21 cellular contexts compared by ENCODE assay signal in genomic region chr14:31109257-31109656, GRCh38.
DNase-seq lines count a peak whose midpoint lies in the region; ATAC-seq and TF ChIP-seq lines count a peak whose summit lies in the region.
"Had no signal": no experiment of that assay in that cellular context is flagged by ENCODE, and none has a peak within 500 bp of the region (broad histone marks: within the 10 kb centered on the region; RNA-seq: fewer than 3 reads in every experiment).

No MANE protein-coding gene starts in this region.

- no peak overlapping the region for H3K18ac ChIP-seq in mesendoderm (ENCODE audit: low read length)

- no peaks in the 10 kb centered on the region for H3K9me3 Mint-ChIP-seq in activated T-cell treated with anti-CD3 and anti-CD28 coated beads, Interleukin-2, amount 50 U/mL, for 24 hours
- H3K9me3 Mint-ChIP-seq in CD4-positive, CD25-positive, alpha-beta regulatory T cell = no peaks in the 10 kb centered on the region
- peaks cover under 1% of the 10 kb centered on the region; the same call in 1 of the 2 replicates for H3K9me3 Mint-ChIP-seq in WTC11
- H3K9me3 Mint-ChIP-seq: CD8-positive, alpha-beta T cell; HFFc6 had no signal

- no peaks in the 10 kb centered on the region for H3K79me1 ChIP-seq in mesendoderm (ENCODE audit: low read length)

- H4K5ac ChIP-seq in mesendoderm (ENCODE audit: low read length) = no peak overlapping the region

- CTCF ChIA-PET in WTC11 (lab: Charles Lee) = no interaction called here

- H2AK5ac ChIP-seq in mesendoderm (ENCODE audit: low read length) = no peak overlapping the region

- TF ChIP-seq CTCF in WTC11 (IDR thresholded peaks at IDR 0.05) = no peak

- no peaks in the 10 kb centered on the region for H3K79me2 ChIP-seq in mesendoderm (ENCODE audit: control insufficient read depth, insufficient read depth, low read length)

- H2BK5ac ChIP-seq in mesendoderm (ENCODE audit: low read length) = no peak overlapping the region

- POLR2A ChIA-PET in WTC11 (lab: Charles Lee) = no interaction called here

- peaks cover 98% of the 10 kb centered on the region for H3K36me3 ChIP-seq in CD4-positive, CD25-positive, alpha-beta regulatory T cell (ENCODE audit: control insufficient read depth, insufficient read depth, low read length)
- peaks cover 7% of the 10 kb centered on the region for H3K36me3 ChIP-seq in mesendoderm (ENCODE audit: control insufficient read depth, insufficient read depth, low read length)

- no peak overlapping the region for H3K9ac ChIP-seq in mesendoderm (ENCODE audit: low read length)

- H3K4me1 ChIP-seq in CD4-positive, CD25-positive, alpha-beta regulatory T cell (ENCODE audit: control insufficient read depth, insufficient read depth, low read length, poor library complexity, severe bottlenecking) = no peaks in the 10 kb centered on the region
- H3K4me1 ChIP-seq in mesendoderm (ENCODE audit: control insufficient read depth, low read depth, low read length) = no peaks in the 10 kb centered on the region
- H3K4me1 ChIP-seq: A549 had no signal

- peaks cover 92% of the 10 kb centered on the region for H3K36me3 Mint-ChIP-seq in activated T-cell treated with anti-CD3 and anti-CD28 coated beads, Interleukin-2, amount 50 U/mL, for 24 hours (ENCODE audit: low read depth)
- H3K36me3 Mint-ChIP-seq in CD4-positive, CD25-positive, alpha-beta regulatory T cell = peaks cover 49% of the 10 kb centered on the region
- peaks cover 75% of the 10 kb centered on the region for H3K36me3 Mint-ChIP-seq in WTC11

- peaks cover 12% of the 10 kb centered on the region for H3K4me1 Mint-ChIP-seq in activated T-cell treated with anti-CD3 and anti-CD28 coated beads, Interleukin-2, amount 50 U/mL, for 24 hours (ENCODE audit: low read depth)
- peaks cover 0 to 5% (median 0%) of the 10 kb centered on the region in 4 donors for H3K4me1 Mint-ChIP-seq in CD4-positive, CD25-positive, alpha-beta regulatory T cell
- H3K4me1 Mint-ChIP-seq in WTC11 = no peaks in the 10 kb centered on the region

- H3K27me3 Mint-ChIP-seq in activated T-cell treated with anti-CD3 and anti-CD28 coated beads, Interleukin-2, amount 50 U/mL, for 24 hours = no peaks in the 10 kb centered on the region
- H3K27me3 Mint-ChIP-seq in CD4-positive, CD25-positive, alpha-beta regulatory T cell = no peaks in the 10 kb centered on the region
- H3K27me3 Mint-ChIP-seq in WTC11 (ENCODE audit: low read depth) = no peaks in the 10 kb centered on the region

- H3K27me3 ChIP-seq in CD4-positive, CD25-positive, alpha-beta regulatory T cell (ENCODE audit: control insufficient read depth, insufficient read depth, low read length) = no peaks in the 10 kb centered on the region
- H3K27me3 ChIP-seq in mesendoderm (ENCODE audit: insufficient read depth, low read length, poor library complexity) = no peaks in the 10 kb centered on the region

- H3K4me3 ChIP-seq in CD4-positive, CD25-positive, alpha-beta regulatory T cell (ENCODE audit: low read depth, low read length) = no peak overlapping the region
- H3K4me3 ChIP-seq in mesendoderm (ENCODE audit: low read length) = no peak overlapping the region
- H3K4me3 ChIP-seq: A549, GM12878 had no signal

- H3K56ac ChIP-seq in mesendoderm (ENCODE audit: low read length) = no peak overlapping the region

- DNase-seq in activated T-cell treated with anti-CD3 and anti-CD28 coated beads, Interleukin-2, amount 50 U/mL, for 24 hours = no peak
- DNase-seq in activated T-cell treated with anti-CD3 and anti-CD28 coated beads for 4 hours (no peak), WTC11 (ENCODE audit: low spot score) (no peak), mesendoderm (peak; percentile 10), NCI-H526 treated with DMSO at 0.1 percent for 48 hours (lab: John Stamatoyannopoulos, UW) (no peak), UCSD-AML1 (lab: John Stamatoyannopoulos, UW; ENCODE audit: unreplicated experiment) (no peak)
- DNase-seq in CD4-positive, CD25-positive, alpha-beta regulatory T cell = no peak
- DNase-seq: AML-193; Calu3; CD8-positive, alpha-beta T cell; DND-41; EL; GOT3; H7; HFFc6 had no signal

- H3K9me3 ChIP-seq in CD4-positive, CD25-positive, alpha-beta regulatory T cell (ENCODE audit: control insufficient read depth in 2 of 2, low read length in 2 of 2) = no peaks in the 10 kb centered on the region
- H3K9me3 ChIP-seq: A549 had no signal

- H2BK120ac ChIP-seq in mesendoderm (ENCODE audit: low read depth, low read length) = no peak overlapping the region

- H3K27ac ChIP-seq in CD4-positive, CD25-positive, alpha-beta regulatory T cell (ENCODE audit: insufficient read depth, low read length, poor library complexity, severe bottlenecking) = peak overlapping the region; percentile 2
- no peak overlapping the region for H3K27ac ChIP-seq in mesendoderm (ENCODE audit: low read depth, low read length)
- H3K27ac ChIP-seq: 22Rv1, A549, C4-2B had no signal

- no peak overlapping the region for H4K8ac ChIP-seq in mesendoderm (ENCODE audit: low read depth, low read length)

- H3K4me3 Mint-ChIP-seq in activated T-cell treated with anti-CD3 and anti-CD28 coated beads, Interleukin-2, amount 50 U/mL, for 24 hours = no peak overlapping the region
- H3K4me3 Mint-ChIP-seq in CD4-positive, CD25-positive, alpha-beta regulatory T cell = no peak overlapping the region
- H3K4me3 Mint-ChIP-seq in WTC11 = no peak overlapping the region
- H3K4me3 Mint-ChIP-seq: CD8-positive, alpha-beta T cell; HFFc6 had no signal

- H3K4ac ChIP-seq in mesendoderm (ENCODE audit: low read depth, low read length) = no peak overlapping the region

- ATAC-seq in CD4-positive, CD25-positive, alpha-beta regulatory T cell (ENCODE audit: low read depth in 2 of 2) = no peak
- no peak for ATAC-seq in WTC11
- no peak for ATAC-seq in HG03571 (IDR thresholded peaks at IDR 0.05; ENCODE audit: unreplicated experiment)
- ATAC-seq: A549; CD8-positive, alpha-beta T cell; GM12878; HCT116 had no signal

- H2BK15ac ChIP-seq in mesendoderm (replicated peaks; ENCODE audit: low read depth) = no peak overlapping the region

- no peak overlapping the region for H3K23ac ChIP-seq in mesendoderm (ENCODE audit: low read length)

- H3K27ac Mint-ChIP-seq in activated T-cell treated with anti-CD3 and anti-CD28 coated beads, Interleukin-2, amount 50 U/mL, for 24 hours = peak overlapping the region; percentile 50
- H3K27ac Mint-ChIP-seq in CD4-positive, CD25-positive, alpha-beta regulatory T cell = no peak overlapping the region
- 0 out of 2 replicates have a peak overlapping the region, but pooled peaks have one; percentile 4 for H3K27ac Mint-ChIP-seq in WTC11
- H3K27ac Mint-ChIP-seq: CD8-positive, alpha-beta T cell; HFFc6 had no signal

- WGBS in mesendoderm (ENCODE audit: extremely low coverage, insufficient coverage, low lambda C conversion rate) = no CpG with 5 or more reads among the region's 11 CpGs

- no peak overlapping the region for H3K4me2 ChIP-seq in mesendoderm (ENCODE audit: low read length)
- H3K4me2 ChIP-seq: A549 had no signal

TF ChIP-seq in WTC11, 78 proteins besides CTCF, POLR2A, EP300 and RAD21:
- no peak for TF ChIP-seq GABPB1 (CRISPR knock-in tag; IDR thresholded peaks at IDR 0.05)
- no peak for TF ChIP-seq RELA (CRISPR knock-in tag; IDR thresholded peaks at IDR 0.05; ENCODE audit: borderline replicate concordance)

Comparison
In these comparisons a context has a peak if more than half of its experiments do, and no peak if none do; other contexts are left out.
1. H3K27ac Mint-ChIP-seq: peak in activated T-cell treated with anti-CD3 and anti-CD28 coated beads, Interleukin-2, amount 50 U/mL, for 24 hours (single experiment) and WTC11 (single experiment); none in CD4-positive, CD25-positive, alpha-beta regulatory T cell (0 of 3).